In the genomic region with DNA sequence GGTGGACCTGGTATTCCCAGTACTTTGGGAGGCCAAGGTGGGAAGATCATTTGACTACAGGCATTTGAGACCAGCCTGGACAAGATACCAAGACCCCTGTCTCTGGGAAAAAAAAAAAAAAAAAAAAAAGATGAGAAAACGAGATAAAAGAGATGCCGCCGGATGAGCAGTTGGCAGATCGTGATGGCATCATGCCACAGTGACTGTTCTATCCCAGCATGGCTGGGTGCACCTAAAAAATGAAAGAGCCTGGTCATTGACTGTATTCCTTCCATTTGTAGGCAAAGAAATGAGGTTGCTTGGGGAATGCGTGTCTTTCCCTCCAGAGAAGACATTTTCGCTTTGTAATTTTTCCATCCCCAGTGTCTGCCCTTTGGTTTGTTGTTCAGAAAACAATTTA, we compare ENCODE assay signal across 22 cellular contexts. TPM values are rescaled to one million over a fixed set of nuclear protein-coding genes. Genes with fewer than 3 reads are reported as not detected.
DNase-seq lines count a peak whose midpoint lies in the region; ATAC-seq and TF ChIP-seq lines count a peak whose summit lies in the region.
"Had no signal": no experiment of that assay in that cellular context is flagged by ENCODE, and none has a peak within 500 bp of the region (broad histone marks: within the 10 kb centered on the region; RNA-seq: fewer than 3 reads in every experiment).

No MANE protein-coding gene starts in this region.

- H3K36me3 ChIP-seq in transverse colon (no peaks in the 10 kb centered on the region), Peyer's patch (no peaks in the 10 kb centered on the region)
- H3K36me3 ChIP-seq: SJSA1 had no signal

- H3K4me3 ChIP-seq in transverse colon (no peak overlapping the region), Peyer's patch (no peak overlapping the region), coronary artery (no peak overlapping the region)
- H3K4me3 ChIP-seq: GM23338, SJSA1 had no signal

- intact Hi-C loops in transverse colon (cut with DNase I; ENCODE audit: low total_unique reads) (no loop called here), Right ventricle myocardium superior (cut with DNase I) (no loop called here)

- H3K4me3 Mint-ChIP-seq in WTC11, result no peak overlapping the region
- H3K4me3 Mint-ChIP-seq in nephron, result no peak overlapping the region
- H3K4me3 Mint-ChIP-seq: B cell, GM23338, H9 had no signal

- CTCF ChIA-PET in WTC11 (lab: Charles Lee), result no interaction called here

- peak overlapping the region; percentile 55 for H3K27ac Mint-ChIP-seq in WTC11
- H3K27ac Mint-ChIP-seq in nephron, result peak overlapping the region; percentile 56 to 88 (median 65)
- H3K27ac Mint-ChIP-seq: B cell, GM23338 had no signal

- TF ChIP-seq CTCF in WTC11 (IDR thresholded peaks at IDR 0.05), result no peak
- no peak for TF ChIP-seq CTCF in nephron (IDR thresholded peaks at IDR 0.05; ENCODE audit: unreplicated experiment in 3 of 3)
- no peak for TF ChIP-seq CTCF in transverse colon (IDR thresholded peaks at IDR 0.05)
- no peak for TF ChIP-seq CTCF in Peyer's patch (IDR thresholded peaks at IDR 0.05)
- no peak for TF ChIP-seq CTCF in coronary artery (IDR thresholded peaks at IDR 0.05)

- POLR2A ChIA-PET in WTC11 (lab: Charles Lee), result no interaction called here

- peak overlapping the region in 3 of 4 donors; percentile 46 to 71 (median 66) for H3K27ac ChIP-seq in transverse colon
- H3K27ac ChIP-seq in Peyer's patch, result no peak overlapping the region
- H3K27ac ChIP-seq in coronary artery, result no peak overlapping the region
- H3K27ac ChIP-seq: 22Rv1, SJSA1 had no signal

- TF ChIP-seq POLR2A in transverse colon (IDR thresholded peaks at IDR 0.05) (no peak), Peyer's patch (IDR thresholded peaks at IDR 0.05) (no peak)

- no peaks in the 10 kb centered on the region for H3K9me3 Mint-ChIP-seq in WTC11
- no peaks in the 10 kb centered on the region for H3K9me3 Mint-ChIP-seq in nephron
- H3K9me3 Mint-ChIP-seq: GM23338, H9 had no signal

- H3K4me1 Mint-ChIP-seq in WTC11, result peaks cover 35% of the 10 kb centered on the region
- peaks cover 48% of the 10 kb centered on the region for H3K4me1 Mint-ChIP-seq in nephron
- H3K4me1 Mint-ChIP-seq: B cell had no signal

- no peaks in the 10 kb centered on the region for H3K36me3 Mint-ChIP-seq in WTC11
- peaks cover 16% of the 10 kb centered on the region for H3K36me3 Mint-ChIP-seq in nephron (ENCODE audit: low read depth)

- H3K27me3 Mint-ChIP-seq in WTC11 (ENCODE audit: low read depth) (no peaks in the 10 kb centered on the region), nephron (ENCODE audit: low read depth) (no peaks in the 10 kb centered on the region)

- H3K9me3 ChIP-seq in transverse colon (no peaks in the 10 kb centered on the region), Peyer's patch (no peaks in the 10 kb centered on the region)
- H3K9me3 ChIP-seq: SJSA1 had no signal

- in situ Hi-C loops in transverse colon (cut with MboI; ENCODE audit: low pct_ligation_motif_present in 1 of 4, low pct_unique_long_range_greater_than_20kb in 1 of 4, low sequenced_read_pairs in 3 of 4), result no loop called here

- peaks cover 0 to 14% (median 5%) of the 10 kb centered on the region in 4 donors for H3K4me1 ChIP-seq in transverse colon
- H3K4me1 ChIP-seq in Peyer's patch, result peaks cover 0 to 4% (median 0%) of the 10 kb centered on the region in 4 donors

- WGBS in transverse colon (ENCODE audit: low coverage in 1 of 2), 2 donors, result 83 to 89% methylated on average over 6 of the region's 6 CpGs

- TF ChIP-seq EP300 in transverse colon (IDR thresholded peaks at IDR 0.05; ENCODE audit: low read depth), result no peak

- ATAC-seq in WTC11 (no peak), Right ventricle myocardium superior (ENCODE audit: poor library complexity) (no peak)
- ATAC-seq: GM23338, PC-3, Right ventricle myocardium inferior had no signal

- H3K27me3 ChIP-seq in transverse colon (no peaks in the 10 kb centered on the region), Peyer's patch (no peaks in the 10 kb centered on the region)
- H3K27me3 ChIP-seq: SJSA1 had no signal

- peak; percentile 13 for DNase-seq in NCI-H1694 (lab: John Stamatoyannopoulos, UW)
- DNase-seq in NCI-H1694 treated with DMSO at 0.1 percent for 48 hours (lab: John Stamatoyannopoulos, UW), result no peak
- no peak for DNase-seq in WTC11 (ENCODE audit: low spot score)
- no peak for DNase-seq in transverse colon
- no peak for DNase-seq in Peyer's patch
- no peak for DNase-seq in coronary artery (ENCODE audit: low spot score)
- DNase-seq in Right ventricle myocardium superior, result no peak
- DNase-seq: H9; NCI-H1048; NCI-H1417; NCI-H187; NCI-H2081 treated with DMSO at 0.1 percent for 48 hours; NCI-H524; NCI-H774; NK-92 treated with Interleukin-12 subunit alpha and Interleukin-12 subunit beta, amount 100 ng/mL, for 24 hours; PC-3 had no signal

TF ChIP-seq in WTC11, 78 proteins besides CTCF, POLR2A, EP300 and RAD21:
- no peak for TF ChIP-seq IRF2 (CRISPR knock-in tag; IDR thresholded peaks at IDR 0.05; ENCODE audit: borderline replicate concordance, low read depth)
- no peak for TF ChIP-seq ZNF232 (CRISPR knock-in tag; IDR thresholded peaks at IDR 0.05)
- TF ChIP-seq, protein P1, sequence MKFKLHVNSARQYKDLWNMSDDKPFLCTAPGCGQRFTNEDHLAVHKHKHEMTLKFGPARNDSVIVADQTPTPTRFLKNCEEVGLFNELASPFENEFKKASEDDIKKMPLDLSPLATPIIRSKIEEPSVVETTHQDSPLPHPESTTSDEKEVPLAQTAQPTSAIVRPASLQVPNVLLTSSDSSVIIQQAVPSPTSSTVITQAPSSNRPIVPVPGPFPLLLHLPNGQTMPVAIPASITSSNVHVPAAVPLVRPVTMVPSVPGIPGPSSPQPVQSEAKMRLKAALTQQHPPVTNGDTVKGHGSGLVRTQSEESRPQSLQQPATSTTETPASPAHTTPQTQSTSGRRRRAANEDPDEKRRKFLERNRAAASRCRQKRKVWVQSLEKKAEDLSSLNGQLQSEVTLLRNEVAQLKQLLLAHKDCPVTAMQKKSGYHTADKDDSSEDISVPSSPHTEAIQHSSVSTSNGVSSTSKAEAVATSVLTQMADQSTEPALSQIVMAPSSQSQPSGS (CRISPR knock-in tag; IDR thresholded peaks at IDR 0.05; ENCODE audit: borderline replicate concordance, low read depth), result no peak
- TF ChIP-seq NFYB (CRISPR knock-in tag; conservative IDR thresholded peaks at IDR 0.05; ENCODE audit: low read depth), result no peak
- no peak for TF ChIP-seq ZNF121 (CRISPR knock-in tag; IDR thresholded peaks at IDR 0.05)

RNA-seq across cellular contexts. Expression of a gene that starts 12.9 kb away (rescaled TPM):
- total RNA-seq in WTC11 (2021), result 64.2 to 90.0 TPM (median 65.0 TPM) in 3 replicates
- total RNA-seq in transverse colon, result 10 to 100 TPM; 25.7 to 61.7 (median 53.1) TPM
- total RNA-seq in Peyer's patch, result 10 to 100 TPM in 3 of 4 donors, 1 to 10 TPM in 1; 6.5 to 54.5 (median 23.8) TPM
- total RNA-seq in Right ventricle myocardium superior, result 13.9 TPM

Comparison
In these comparisons a context has a peak if more than half of its experiments do, and no peak if none do; other contexts are left out.
1. H3K27ac ChIP-seq: peak in transverse colon (3 of 4); none in Peyer's patch (0 of 4) and coronary artery (0 of 2).